8 cellular contexts compared by ENCODE assay signal in genomic region chr7:130524628-130525027, GRCh38.
"Had no signal": no experiment of that assay in that cellular context is flagged by ENCODE, and none has a peak within 500 bp of the region (broad histone marks: within the 10 kb centered on the region; RNA-seq: fewer than 3 reads in every experiment).

No MANE protein-coding gene starts in this region.

- H2AFZ ChIP-seq: GM23248 had no signal

- H3K9me3 ChIP-seq: HAP-1 had no signal

- FAIRE-seq: HTR-8/SVneo had no signal

- DNase-seq: GM23248, GOT3, H7, IMR-90, KBM-7 had no signal

- H3K27ac ChIP-seq: GM23248, KMS-11 had no signal

- H3K4me3 ChIP-seq: GM23248, HAP-1 had no signal

- H3K4me2 ChIP-seq: KMS-11 had no signal

- H3K36me3 ChIP-seq: HAP-1 had no signal

- H3K9ac ChIP-seq: GM23248, KMS-11 had no signal
